In the genomic region with DNA sequence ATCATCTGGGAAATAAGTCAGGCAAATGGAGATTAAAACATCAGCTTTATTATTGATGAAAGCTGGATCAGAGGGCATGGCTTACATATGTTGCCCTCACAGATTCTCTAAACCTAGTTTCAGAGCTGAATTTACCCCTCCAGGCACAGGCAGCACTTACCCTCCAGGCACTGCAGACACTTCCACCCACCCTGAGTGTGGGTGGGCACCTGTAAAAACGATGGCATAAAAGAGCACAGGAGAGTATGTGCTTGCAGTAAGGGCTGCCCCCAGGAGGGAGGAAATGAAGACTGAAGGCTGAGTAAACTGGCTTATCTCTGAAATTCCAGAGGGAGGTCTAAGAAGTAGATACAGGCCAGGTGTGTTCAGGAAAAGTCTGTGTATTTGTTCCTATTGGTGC, we compare ENCODE assay signal across 1 cellular context.
TF ChIP-seq lines count a peak whose summit lies in the region.

No MANE protein-coding gene starts in this region.

TF ChIP-seq in H1, 55 proteins besides CTCF, POLR2A, EP300 and RAD21 (continued from another document):
- TF ChIP-seq NANOG (IDR thresholded peaks at IDR 0.05; ENCODE audit: insufficient read depth, low read depth, low read length, poor library complexity, severe bottlenecking) = no peak
- TF ChIP-seq YY1 (IDR thresholded peaks at IDR 0.05; ENCODE audit: low read depth, low read length) = no peak
- no peak for TF ChIP-seq CHD1 (IDR thresholded peaks at IDR 0.05; ENCODE audit: low read depth, low read length)
- TF ChIP-seq, protein P1, sequence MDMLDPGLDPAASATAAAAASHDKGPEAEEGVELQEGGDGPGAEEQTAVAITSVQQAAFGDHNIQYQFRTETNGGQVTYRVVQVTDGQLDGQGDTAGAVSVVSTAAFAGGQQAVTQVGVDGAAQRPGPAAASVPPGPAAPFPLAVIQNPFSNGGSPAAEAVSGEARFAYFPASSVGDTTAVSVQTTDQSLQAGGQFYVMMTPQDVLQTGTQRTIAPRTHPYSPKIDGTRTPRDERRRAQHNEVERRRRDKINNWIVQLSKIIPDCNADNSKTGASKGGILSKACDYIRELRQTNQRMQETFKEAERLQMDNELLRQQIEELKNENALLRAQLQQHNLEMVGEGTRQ (IDR thresholded peaks at IDR 0.05; ENCODE audit: low read length) = no peak
- no peak for TF ChIP-seq TBP (IDR thresholded peaks at IDR 0.05; ENCODE audit: low read depth, low read length)
- no peak for TF ChIP-seq POU5F1 (IDR thresholded peaks at IDR 0.05; ENCODE audit: low read depth, low read length)
